12 cellular contexts compared by ENCODE assay signal in genomic region chr11:43418197-43418596, GRCh38.
"Had no signal": no experiment of that assay in that cellular context is flagged by ENCODE, and none has a peak within 500 bp of the region (broad histone marks: within the 10 kb centered on the region; RNA-seq: fewer than 3 reads in every experiment).

No MANE protein-coding gene starts in this region.

- H3K4me3 ChIP-seq: gastrocnemius medialis, ovary, sigmoid colon had no signal

- DNase-seq: activated CD4-positive, alpha-beta T cell treated with anti-CD3 and anti-CD28 coated beads for 1 hour; activated CD4-positive, alpha-beta T cell treated with anti-CD3 and anti-CD28 coated beads, Interleukin-2, amount 50 U/mL, for 48 hours; activated naive CD8-positive, alpha-beta T cell treated with anti-CD3 and anti-CD28 coated beads, Interleukin-2, amount 10 ng/mL, durations not matched to agents 7 days and 5 days; anterior cingulate cortex; cerebellar nuclear complex; effector memory CD8-positive, alpha-beta T cell; gastrocnemius medialis; islet precursor cell; ovary; sigmoid colon; stimulated activated naive CD4-positive, alpha-beta T cell had no signal

- H3K4me1 ChIP-seq: gastrocnemius medialis, sigmoid colon had no signal

- ATAC-seq: effector memory CD8-positive, alpha-beta T cell; gastrocnemius medialis had no signal

- H3K9me3 ChIP-seq: gastrocnemius medialis, ovary, sigmoid colon had no signal

- H3K36me3 ChIP-seq: ovary had no signal

- H3K27ac ChIP-seq: epithelial cell of prostate, gastrocnemius medialis, ovary, sigmoid colon had no signal

- H3K27me3 ChIP-seq: gastrocnemius medialis, ovary, sigmoid colon had no signal
